8 cellular contexts compared by ENCODE assay signal in the genomic region with DNA sequence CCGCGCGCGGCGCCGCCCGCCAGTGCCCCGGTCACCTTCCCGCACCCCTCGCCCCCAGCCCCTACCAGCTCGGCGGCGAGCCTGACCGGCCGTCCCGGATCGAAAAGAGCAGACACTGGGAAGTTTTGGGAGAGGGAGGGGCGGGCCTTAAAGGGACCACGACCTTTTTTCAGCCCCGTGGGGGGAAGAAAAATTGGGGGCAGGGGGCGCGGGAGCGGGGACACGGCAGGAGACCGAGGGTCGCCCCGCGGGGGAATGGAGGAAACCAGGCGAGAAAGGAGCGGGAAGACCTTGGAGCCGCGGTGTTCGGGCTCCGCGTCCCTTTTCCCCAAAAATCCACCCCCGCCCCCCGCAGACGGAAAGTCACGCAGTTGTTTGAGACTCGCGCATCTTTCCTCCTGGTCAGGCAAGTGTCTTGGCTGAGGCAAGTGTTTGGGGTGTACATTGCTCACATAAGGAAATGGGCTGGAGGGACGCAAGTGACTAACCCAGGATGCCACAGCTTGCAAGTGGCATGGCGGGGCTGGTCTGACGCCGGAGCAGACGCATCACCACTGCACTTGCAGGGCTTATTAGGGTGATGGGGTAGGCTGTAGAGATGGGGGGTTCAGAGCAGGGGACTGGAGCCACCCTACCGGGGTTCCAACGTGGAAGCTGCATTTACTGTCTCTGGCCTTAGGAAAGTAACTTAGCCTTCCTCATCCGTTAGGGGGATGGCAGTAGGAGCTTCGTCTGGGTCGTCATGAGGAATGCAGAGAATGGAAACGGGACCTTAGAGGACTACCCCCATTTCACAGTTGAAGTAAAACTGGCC. TPM values are rescaled to one million over a fixed set of nuclear protein-coding genes. Genes with fewer than 3 reads are reported as not detected.
DNase-seq lines count a peak whose midpoint lies in the region; ATAC-seq and TF ChIP-seq lines count a peak whose summit lies in the region.

No MANE protein-coding gene starts in this region.

- no peaks in the 10 kb centered on the region for H3K9me3 ChIP-seq in DND-41 (ENCODE audit: insufficient read depth, low read length, severe bottlenecking)

- H4K20me1 ChIP-seq in DND-41 (ENCODE audit: insufficient read depth, low read length): peaks cover 17% of the 10 kb centered on the region

- H3K4me3 ChIP-seq in DND-41 (ENCODE audit: low read depth in 1 of 2, low read length in 2 of 2) (peak overlapping the region; percentile 71 to 78), LNCaP clone FGC (ENCODE audit: low read depth, low read length) (peak overlapping the region; percentile 65), choroid plexus epithelial cell (ENCODE audit: low read depth, low read length) (peak overlapping the region; percentile 75)

- H3K4me2 ChIP-seq in DND-41 (ENCODE audit: insufficient read depth, low read length): peak overlapping the region; percentile 92

- H3K4me1 ChIP-seq in DND-41 (ENCODE audit: insufficient read depth, low read length): peaks cover 36% of the 10 kb centered on the region

- peak overlapping the region; percentile 82 for H3K9ac ChIP-seq in DND-41 (ENCODE audit: low read depth, low read length)

- peaks cover 28% of the 10 kb centered on the region for H3K79me2 ChIP-seq in DND-41 (ENCODE audit: insufficient read depth, low read length)

- peaks cover 17% of the 10 kb centered on the region for H3K36me3 ChIP-seq in DND-41 (ENCODE audit: insufficient read depth, low read length)

- ATAC-seq in DND-41 (ENCODE audit: insufficient read depth, low read depth): no peak
- ATAC-seq in left colon: no peak
- no peak for ATAC-seq in HG02642 (IDR thresholded peaks at IDR 0.05; ENCODE audit: poor library complexity, unreplicated experiment)
- ATAC-seq in HG03175 (IDR thresholded peaks at IDR 0.05; ENCODE audit: unreplicated experiment): no peak

- TF ChIP-seq CTCF in DND-41 (IDR thresholded peaks at IDR 0.05; ENCODE audit: borderline replicate concordance, extremely low read depth, low read length, poor library complexity, severe bottlenecking) (no peak), LNCaP clone FGC (IDR thresholded peaks at IDR 0.05; ENCODE audit: control insufficient read depth, extremely low read depth, insufficient read depth) (no peak), choroid plexus epithelial cell (conservative IDR thresholded peaks at IDR 0.05; ENCODE audit: low read depth, low read length) (no peak)

- peak overlapping the region; percentile 80 for H2AFZ ChIP-seq in DND-41 (ENCODE audit: low read depth, low read length)

- DNase-seq in DND-41: peak; percentile 51
- DNase-seq in LNCaP clone FGC (ENCODE audit: low read depth): no peak
- peak; percentile 63 for DNase-seq in activated CD4-positive, CD25-positive, alpha-beta regulatory T cell treated with anti-CD3 and anti-CD28 coated beads, Interleukin-2, amount 50 U/mL, for 72 hours
- peak; percentile 58 for DNase-seq in choroid plexus epithelial cell (ENCODE audit: low read depth)
- DNase-seq in left colon: peak; percentile 67 to 75
- peak; percentile 36 for DNase-seq in stimulated activated CD4-positive, alpha-beta T cell treated with anti-CD3 and anti-CD28 coated beads, Interleukin-1b, Interleukin-23, amount 100 ng/mL, for 4 hours (ENCODE audit: low read depth in 2 of 2)

- H3K27ac ChIP-seq in DND-41 (ENCODE audit: low read length): peak overlapping the region; percentile 93

- intact Hi-C loops in left colon (cut with DNase I, micrococcal nuclease): no loop called here

- no peaks in the 10 kb centered on the region for H3K27me3 ChIP-seq in DND-41 (ENCODE audit: insufficient read depth, low read length, poor library complexity)

RNA-seq across cellular contexts. Expression of gene HNRNPL, which starts 2.7 kb away (rescaled TPM):
- 100 to 1,000 TPM; 269 to 281 TPM for total RNA-seq in left colon

RNA-seq across cellular contexts. Expression of gene ECH1, which starts 20.8 kb away (rescaled TPM):
- 100 to 1,000 TPM; 292 to 483 TPM for total RNA-seq in left colon

RNA-seq across cellular contexts. Expression of gene RINL, which starts 25.6 kb away (rescaled TPM):
- 1 to 10 TPM; 3.2 to 3.4 TPM for total RNA-seq in left colon

RNA-seq across cellular contexts. Expression of gene LGALS4, which starts 39.7 kb away (rescaled TPM):
- 1,000 to 10,000 TPM; 7,382 to 8,588 TPM for total RNA-seq in left colon

RNA-seq across cellular contexts. Expression of gene SIRT2, which starts 47.0 kb away (rescaled TPM):
- total RNA-seq in left colon: 10 to 100 TPM; 32.9 to 39.9 TPM
